ENCODE assay signal across 15 cellular contexts in the genomic region with DNA sequence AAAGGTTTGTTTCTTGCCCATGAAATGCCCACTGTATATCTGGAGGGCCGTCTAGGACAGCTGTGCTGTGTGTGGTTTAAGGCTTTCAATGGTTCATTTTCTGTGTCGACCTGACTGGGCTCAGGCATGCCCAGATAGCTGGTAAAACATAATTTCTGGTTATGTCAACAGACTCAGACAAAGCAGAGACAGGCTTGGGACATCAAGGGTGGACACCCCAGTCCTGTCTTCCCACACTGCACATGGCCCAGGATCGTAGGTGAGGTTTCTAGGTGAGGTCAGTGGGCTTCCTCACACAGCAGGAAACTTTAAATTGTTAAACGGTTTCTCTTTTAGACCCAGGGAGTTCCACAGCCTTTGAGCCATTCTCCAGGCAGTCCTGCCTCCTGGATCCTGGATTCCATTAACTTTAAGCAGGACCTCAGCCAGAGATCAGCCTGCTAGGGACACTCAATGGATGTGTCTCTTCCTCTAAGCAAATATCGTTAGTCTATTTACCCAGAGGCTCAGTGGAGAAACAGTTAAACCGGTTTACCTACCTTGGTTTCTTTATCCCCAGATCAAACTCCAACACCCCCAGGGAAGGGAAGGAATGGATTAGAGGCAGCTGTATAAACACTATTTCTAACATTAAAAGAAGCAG.
DNase-seq lines count a peak whose midpoint lies in the region; ATAC-seq, FAIRE-seq and TF ChIP-seq lines count a peak whose summit lies in the region.
"Had no signal": no experiment of that assay in that cellular context is flagged by ENCODE, and none has a peak within 500 bp of the region (broad histone marks: within the 10 kb centered on the region; RNA-seq: fewer than 3 reads in every experiment).

No MANE protein-coding gene starts in this region.

- DNase-seq in HPDE6-E6E7 (ENCODE audit: extremely low spot score) (peak; percentile 26), NCI-H510A treated with DMSO at 0.1 percent for 48 hours (lab: John Stamatoyannopoulos, UW) (peak; percentile 87), bronchial epithelial cell (ENCODE audit: low read depth) (peak; percentile 74), osteocyte (ENCODE audit: extremely low spot score, unreplicated experiment) (no peak), inferior parietal cortex (ENCODE audit: extremely low spot score) (no peak), NOMO-1 treated with dmso at 0.1 percent for 144 hours (lab: John Stamatoyannopoulos, UW; ENCODE audit: unreplicated experiment) (no peak)
- no peak for DNase-seq in activated CD4-positive, alpha-beta T cell treated with anti-CD3 and anti-CD28 coated beads, Interleukin-2, amount 10 ng/mL, durations not matched to agents 7 days and 5 days
- DNase-seq: DND-41; hypothalamus; naive thymus-derived CD4-positive, alpha-beta T cell; NCI-H1092; T-helper 2 cell had no signal

- no peaks in the 10 kb centered on the region for H3K9me3 Mint-ChIP-seq in osteocyte (ENCODE audit: unreplicated experiment)
- no peaks in the 10 kb centered on the region for H3K9me3 Mint-ChIP-seq in activated CD4-positive, alpha-beta T cell treated with anti-CD3 and anti-CD28 coated beads, Interleukin-2, amount 10 ng/mL, durations not matched to agents 7 days and 5 days

- CTCF ChIA-PET in activated CD4-positive, alpha-beta T cell treated with anti-CD3 and anti-CD28 coated beads, Interleukin-2, amount 10 ng/mL, durations not matched to agents 7 days and 5 days (lab: Charles Lee), result no interaction called here

- no peaks in the 10 kb centered on the region for H3K36me3 ChIP-seq in bronchial epithelial cell (ENCODE audit: control insufficient read depth, insufficient read depth, low read length)
- H3K36me3 ChIP-seq: suprapubic skin had no signal

- H3K4me3 Mint-ChIP-seq in osteocyte (ENCODE audit: unreplicated experiment), result peak overlapping the region; percentile 69
- H3K4me3 Mint-ChIP-seq in activated CD4-positive, alpha-beta T cell treated with anti-CD3 and anti-CD28 coated beads, Interleukin-2, amount 10 ng/mL, durations not matched to agents 7 days and 5 days, result no peak overlapping the region
- H3K4me3 Mint-ChIP-seq: dendritic cell treated with granulocyte-macrophage colony-stimulating factor and Interleukin-4, amounts not matched to agents 40 ng/mL and 50 ng/mL, for 4 days; naive thymus-derived CD4-positive, alpha-beta T cell had no signal

- ATAC-seq in GM18867 (IDR thresholded peaks at IDR 0.05; ENCODE audit: unreplicated experiment), result no peak
- ATAC-seq: naive thymus-derived CD4-positive, alpha-beta T cell had no signal

- H3K36me3 Mint-ChIP-seq in osteocyte (ENCODE audit: unreplicated experiment), result no peaks in the 10 kb centered on the region
- H3K36me3 Mint-ChIP-seq in activated CD4-positive, alpha-beta T cell treated with anti-CD3 and anti-CD28 coated beads, Interleukin-2, amount 10 ng/mL, durations not matched to agents 7 days and 5 days (ENCODE audit: low read depth), result no peaks in the 10 kb centered on the region

- TF ChIP-seq CTCF in bronchial epithelial cell (IDR thresholded peaks at IDR 0.05; ENCODE audit: insufficient read depth, low read length, severe bottlenecking) (no peak), osteocyte (IDR thresholded peaks at IDR 0.05) (no peak)

- no peak overlapping the region for H3K4me3 ChIP-seq in bronchial epithelial cell (ENCODE audit: low read depth, low read length)
- H3K4me3 ChIP-seq: suprapubic skin had no signal

- peaks cover 10% of the 10 kb centered on the region for H3K27me3 Mint-ChIP-seq in osteocyte (ENCODE audit: unreplicated experiment)
- no peaks in the 10 kb centered on the region for H3K27me3 Mint-ChIP-seq in activated CD4-positive, alpha-beta T cell treated with anti-CD3 and anti-CD28 coated beads, Interleukin-2, amount 10 ng/mL, durations not matched to agents 7 days and 5 days
- H3K27me3 Mint-ChIP-seq: dendritic cell treated with granulocyte-macrophage colony-stimulating factor and Interleukin-4, amounts not matched to agents 40 ng/mL and 50 ng/mL, for 4 days; naive thymus-derived CD4-positive, alpha-beta T cell had no signal

- no peaks in the 10 kb centered on the region for H3K27me3 ChIP-seq in bronchial epithelial cell (ENCODE audit: control insufficient read depth, insufficient read depth, low read length)
- H3K27me3 ChIP-seq: suprapubic skin had no signal

- no peak for FAIRE-seq in bronchial epithelial cell (lab: Jason Lieb, UNC)

- H3K27ac Mint-ChIP-seq in osteocyte (ENCODE audit: unreplicated experiment), result peak overlapping the region; percentile 91
- H3K27ac Mint-ChIP-seq in activated CD4-positive, alpha-beta T cell treated with anti-CD3 and anti-CD28 coated beads, Interleukin-2, amount 10 ng/mL, durations not matched to agents 7 days and 5 days, result no peak overlapping the region
- H3K27ac Mint-ChIP-seq: dendritic cell treated with granulocyte-macrophage colony-stimulating factor and Interleukin-4, amounts not matched to agents 40 ng/mL and 50 ng/mL, for 4 days; naive thymus-derived CD4-positive, alpha-beta T cell had no signal

- POLR2A ChIA-PET in activated CD4-positive, alpha-beta T cell treated with anti-CD3 and anti-CD28 coated beads, Interleukin-2, amount 10 ng/mL, durations not matched to agents 7 days and 5 days (lab: Charles Lee), result no interaction called here

- peaks cover 35% of the 10 kb centered on the region for H3K4me1 Mint-ChIP-seq in osteocyte (ENCODE audit: unreplicated experiment)
- H3K4me1 Mint-ChIP-seq in activated CD4-positive, alpha-beta T cell treated with anti-CD3 and anti-CD28 coated beads, Interleukin-2, amount 10 ng/mL, durations not matched to agents 7 days and 5 days, result no peaks in the 10 kb centered on the region

Comparison
In these comparisons a context has a peak if more than half of its experiments do, and no peak if none do; other contexts are left out.
1. DNase-seq: peak in HPDE6-E6E7 (single experiment), NCI-H510A treated with DMSO at 0.1 percent for 48 hours (single experiment) and bronchial epithelial cell (single experiment); none in osteocyte (single experiment), activated CD4-positive, alpha-beta T cell treated with anti-CD3 and anti-CD28 coated beads, Interleukin-2, amount 10 ng/mL, durations not matched to agents 7 days and 5 days (single experiment), inferior parietal cortex (single experiment) and NOMO-1 treated with dmso at 0.1 percent for 144 hours (single experiment).